Comparison of ENCODE assay signal across 24 cellular contexts in genomic region chrX:69138512-69138911, GRCh38.
"Had no signal": no experiment of that assay in that cellular context is flagged by ENCODE, and none has a peak within 500 bp of the region (broad histone marks: within the 10 kb centered on the region; RNA-seq: fewer than 3 reads in every experiment).

No MANE protein-coding gene starts in this region.

- H3K36me3 ChIP-seq: gastrocnemius medialis, WERI-Rb-1 had no signal

- H3K4me3 ChIP-seq: body of pancreas, gastrocnemius medialis, testis had no signal

- H3K36me3 Mint-ChIP-seq: activated naive CD4-positive, alpha-beta T cell treated with anti-CD3 and anti-CD28 coated beads, Interleukin-2, amount 50 U/mL, for 24 hours; stimulated activated effector memory CD8-positive, alpha-beta T cell treated with anti-CD3 and anti-CD28 coated beads, Interleukin-12 subunit alpha, Interleukin-12 subunit beta, amount 100 ng/mL, for 72 hours; T-cell; type B pancreatic cell had no signal

- H3K4me3 Mint-ChIP-seq: activated CD8-positive, alpha-beta T cell treated with anti-CD3 and anti-CD28 coated beads, Interleukin-2, amount 10 ng/mL, durations not matched to agents 7 days and 5 days; activated naive CD4-positive, alpha-beta T cell treated with anti-CD3 and anti-CD28 coated beads, Interleukin-2, amount 50 U/mL, for 24 hours; neural crest cell; stimulated activated effector memory CD8-positive, alpha-beta T cell treated with anti-CD3 and anti-CD28 coated beads, Interleukin-12 subunit alpha, Interleukin-12 subunit beta, amount 100 ng/mL, for 72 hours; stimulated activated naive CD8-positive, alpha-beta T cell treated with anti-CD3 and anti-CD28 coated beads, Interleukin-15, amount 100 ng/mL, for 72 hours; T-cell; T-helper 2 cell treated with Interferon-gamma antibody and Interleukin-4, amounts not matched to agents 5 μg/mL and 100 μg/mL, for 36 hours; type B pancreatic cell had no signal

- H3K9me3 Mint-ChIP-seq: activated naive CD4-positive, alpha-beta T cell treated with anti-CD3 and anti-CD28 coated beads, Interleukin-2, amount 50 U/mL, for 24 hours; neural crest cell; stimulated activated effector memory CD8-positive, alpha-beta T cell treated with anti-CD3 and anti-CD28 coated beads, Interleukin-12 subunit alpha, Interleukin-12 subunit beta, amount 100 ng/mL, for 72 hours; stimulated activated naive CD8-positive, alpha-beta T cell treated with anti-CD3 and anti-CD28 coated beads, Interleukin-15, amount 100 ng/mL, for 72 hours; T-cell; T-helper 2 cell treated with Interferon-gamma antibody and Interleukin-4, amounts not matched to agents 5 μg/mL and 100 μg/mL, for 36 hours; type B pancreatic cell had no signal

- H3K27ac ChIP-seq: body of pancreas, gastrocnemius medialis, WERI-Rb-1 had no signal

- H3K27me3 Mint-ChIP-seq: activated naive CD4-positive, alpha-beta T cell treated with anti-CD3 and anti-CD28 coated beads, Interleukin-2, amount 50 U/mL, for 24 hours; progenitor cell of endocrine pancreas had no signal

- ATAC-seq: activated CD8-positive, alpha-beta T cell treated with anti-CD3 and anti-CD28 coated beads, Interleukin-2, amount 10 ng/mL, durations not matched to agents 7 days and 5 days; body of pancreas; gastrocnemius medialis; left ventricle myocardium superior; stimulated activated effector memory CD8-positive, alpha-beta T cell treated with anti-CD3 and anti-CD28 coated beads, Interleukin-12 subunit alpha, Interleukin-12 subunit beta, amount 100 ng/mL, for 72 hours; stimulated activated naive CD8-positive, alpha-beta T cell treated with anti-CD3 and anti-CD28 coated beads, Interleukin-15, amount 100 ng/mL, for 72 hours; T-cell had no signal

- H3K27me3 ChIP-seq: body of pancreas, gastrocnemius medialis, testis had no signal

- H3K27ac Mint-ChIP-seq: activated CD8-positive, alpha-beta T cell treated with anti-CD3 and anti-CD28 coated beads, Interleukin-2, amount 10 ng/mL, durations not matched to agents 7 days and 5 days; activated naive CD4-positive, alpha-beta T cell treated with anti-CD3 and anti-CD28 coated beads, Interleukin-2, amount 50 U/mL, for 24 hours; stimulated activated effector memory CD8-positive, alpha-beta T cell treated with anti-CD3 and anti-CD28 coated beads, Interleukin-12 subunit alpha, Interleukin-12 subunit beta, amount 100 ng/mL, for 72 hours; stimulated activated naive CD8-positive, alpha-beta T cell treated with anti-CD3 and anti-CD28 coated beads, Interleukin-15, amount 100 ng/mL, for 72 hours; T-cell; T-helper 2 cell treated with Interferon-gamma antibody and Interleukin-4, amounts not matched to agents 5 μg/mL and 100 μg/mL, for 36 hours; type B pancreatic cell had no signal

- H3K4me1 ChIP-seq: body of pancreas, gastrocnemius medialis had no signal

- DNase-seq: activated CD4-positive, alpha-beta T cell treated with anti-CD3 and anti-CD28 coated beads for 1 hour; activated CD4-positive, alpha-beta T cell treated with anti-CD3 and anti-CD28 coated beads, Interleukin-2, amount 50 U/mL, for 1 hour; activated CD8-positive, alpha-beta T cell treated with anti-CD3 and anti-CD28 coated beads, Interleukin-2, amount 10 ng/mL, durations not matched to agents 7 days and 5 days; activated gamma-delta T cell treated with Interleukin-2 at 50 U/mL for 16 hours; activated T-cell treated with anti-CD3 and anti-CD28 coated beads, Interleukin-2, amount 50 U/mL, for 1 hour; anterior cingulate cortex; body of pancreas; caudate nucleus; effector memory CD4-positive, alpha-beta T cell; gastrocnemius medialis; hippocampal formation; left ventricle myocardium superior; mammary epithelial cell; stimulated activated CD4-positive, alpha-beta T cell treated with anti-CD3 and anti-CD28 coated beads, Interleukin-2, amount 100 ng/mL, for 24 hours; stimulated activated naive CD8-positive, alpha-beta T cell treated with anti-CD3 and anti-CD28 coated beads, Interleukin-15, amount 100 ng/mL, for 72 hours; T-cell; testis; WERI-Rb-1 had no signal

- H3K4me1 Mint-ChIP-seq: activated naive CD4-positive, alpha-beta T cell treated with anti-CD3 and anti-CD28 coated beads, Interleukin-2, amount 50 U/mL, for 24 hours; stimulated activated effector memory CD8-positive, alpha-beta T cell treated with anti-CD3 and anti-CD28 coated beads, Interleukin-12 subunit alpha, Interleukin-12 subunit beta, amount 100 ng/mL, for 72 hours; stimulated activated naive CD8-positive, alpha-beta T cell treated with anti-CD3 and anti-CD28 coated beads, Interleukin-15, amount 100 ng/mL, for 72 hours; T-cell had no signal

- H3K9me3 ChIP-seq: body of pancreas, gastrocnemius medialis, testis had no signal
